29 cellular contexts compared by ENCODE assay signal in genomic region chr6:130274007-130274406, GRCh38. TPM values are rescaled to one million over a fixed set of nuclear protein-coding genes. Genes with fewer than 3 reads are reported as not detected.
DNase-seq lines count a peak whose midpoint lies in the region; ATAC-seq, FAIRE-seq and TF ChIP-seq lines count a peak whose summit lies in the region.
"Had no signal": no experiment of that assay in that cellular context is flagged by ENCODE, and none has a peak within 500 bp of the region (broad histone marks: within the 10 kb centered on the region; RNA-seq: fewer than 3 reads in every experiment).

No MANE protein-coding gene starts in this region.

- H3K23ac ChIP-seq in mesendoderm (ENCODE audit: low read length): no peak overlapping the region

- no peak overlapping the region for H3K4me2 ChIP-seq in GM12878 (ENCODE audit: control insufficient read depth, insufficient read depth)
- H3K4me2 ChIP-seq in mesendoderm (ENCODE audit: low read length): no peak overlapping the region
- H3K4me2 ChIP-seq: BLaER1 had no signal

- H3K4me3 Mint-ChIP-seq in activated naive CD4-positive, alpha-beta T cell treated with anti-CD3 and anti-CD28 coated beads, Interleukin-2, amount 10 ng/mL, durations not matched to agents 7 days and 5 days: no peak overlapping the region
- H3K4me3 Mint-ChIP-seq: CD14-positive monocyte; CD4-positive, alpha-beta memory T cell; CD4-positive, CD25-positive, alpha-beta regulatory T cell; CD8-positive, alpha-beta memory T cell had no signal

- no peak for TF ChIP-seq RAD21 in GM12878 (IDR thresholded peaks at IDR 0.05; ENCODE audit: insufficient read depth, low read depth, low read length)

- no peak overlapping the region for H3K56ac ChIP-seq in mesendoderm (ENCODE audit: low read length)

- H3K9me3 Mint-ChIP-seq in activated naive CD4-positive, alpha-beta T cell treated with anti-CD3 and anti-CD28 coated beads, Interleukin-2, amount 10 ng/mL, durations not matched to agents 7 days and 5 days: peaks cover 39% of the 10 kb centered on the region

- TF ChIP-seq POLR2A in GM12878 (IDR thresholded peaks at IDR 0.05; ENCODE audit: low read depth, low read length) (no peak), lower leg skin (IDR thresholded peaks at IDR 0.05) (no peak)

- intact Hi-C loops in GM12878 (cut with micrococcal nuclease; ENCODE audit: unreplicated experiment) (no loop called here), lower leg skin (cut with DNase I; ENCODE audit: low total_unique reads) (no loop called here)

- TF ChIP-seq CTCF in HEK293 (tag by site-specific recombination; IDR thresholded peaks at IDR 0.05): no peak
- no peak for TF ChIP-seq CTCF in GM12878 (IDR thresholded peaks at IDR 0.05 in 2 of 3, conservative IDR thresholded peaks at IDR 0.05 in 1 of 3; ENCODE audit: control insufficient read depth in 2 of 3, extremely low read depth in 1 of 3, insufficient read depth in 1 of 3, low read depth in 3 of 3, low read length in 3 of 3)
- no peak for TF ChIP-seq CTCF in lower leg skin (IDR thresholded peaks at IDR 0.05)

- no peak overlapping the region for H2BK120ac ChIP-seq in mesendoderm (ENCODE audit: low read depth, low read length)

- H3K79me1 ChIP-seq in mesendoderm (ENCODE audit: low read length): no peaks in the 10 kb centered on the region

- H2AFZ ChIP-seq in GM12878 (ENCODE audit: control insufficient read depth, low read depth, low read length): no peak overlapping the region

- H3K9me3 ChIP-seq in HEK293 (ENCODE audit: control insufficient read depth, insufficient read depth, low read depth, low read length) (peaks cover 4% of the 10 kb centered on the region), GM12878 (replicated peaks; ENCODE audit: control insufficient read depth, insufficient read depth, low read length) (peaks cover 14% of the 10 kb centered on the region)
- H3K9me3 ChIP-seq: BE2C had no signal

- H3K4me1 ChIP-seq in HEK293 (ENCODE audit: control insufficient read depth, insufficient read depth, low read length) (no peaks in the 10 kb centered on the region), GM12878 (ENCODE audit: control insufficient read depth, insufficient read depth, low read length) (0 out of 2 replicates have a peak, but pooled peaks cover 6% of the 10 kb centered on the region), mesendoderm (ENCODE audit: control insufficient read depth, low read depth, low read length) (no peaks in the 10 kb centered on the region)
- H3K4me1 ChIP-seq: BE2C, BLaER1 had no signal

- H4K8ac ChIP-seq in mesendoderm (ENCODE audit: low read depth, low read length): no peak overlapping the region

- DNase-seq in GM12878 (ENCODE audit: low read depth, low spot score) (no peak), mesendoderm (peak; percentile 12), lower leg skin (ENCODE audit: low spot score in 2 of 2) (no peak), H7 (no peak)
- DNase-seq in activated naive CD4-positive, alpha-beta T cell treated with anti-CD3 and anti-CD28 coated beads, Interleukin-2, amount 10 ng/mL, durations not matched to agents 7 days and 5 days: no peak
- DNase-seq: 8988T; ACHN; BE2C; C1 segment of cervical spinal cord; CD4-positive, alpha-beta memory T cell; CD4-positive, CD25-positive, alpha-beta regulatory T cell; CD8-positive, alpha-beta memory T cell; COR-L47; DMS 273 treated with DMSO at 0.1 percent for 48 hours; DMS153; DMS53; DMS79; DND-41; EL; GDM1 had no signal

- no peak overlapping the region for H2BK15ac ChIP-seq in mesendoderm (replicated peaks; ENCODE audit: low read depth)

- H3K36me3 ChIP-seq in HEK293 (ENCODE audit: control insufficient read depth in 2 of 2, insufficient read depth in 1 of 2, low read length in 2 of 2): no peaks in the 10 kb centered on the region
- H3K36me3 ChIP-seq in GM12878 (ENCODE audit: control insufficient read depth in 2 of 2, insufficient read depth in 2 of 2, low read length in 1 of 2): no peaks in the 10 kb centered on the region; a peak in 1 of 4 replicates
- H3K36me3 ChIP-seq in mesendoderm (ENCODE audit: control insufficient read depth, insufficient read depth, low read length): no peaks in the 10 kb centered on the region
- no peaks in the 10 kb centered on the region; the same call in 1 of the 2 replicates for H3K36me3 ChIP-seq in H7 (replicated peaks; ENCODE audit: control insufficient read depth, insufficient read depth, low read length)
- H3K36me3 ChIP-seq: BE2C had no signal

- no peak for FAIRE-seq in GM12878 (lab: Jason Lieb, UNC)
- FAIRE-seq: A204.1, GM12891, GM19239 had no signal

- peaks cover 24% of the 10 kb centered on the region for H3K36me3 Mint-ChIP-seq in activated naive CD4-positive, alpha-beta T cell treated with anti-CD3 and anti-CD28 coated beads, Interleukin-2, amount 10 ng/mL, durations not matched to agents 7 days and 5 days
- H3K36me3 Mint-ChIP-seq: CD14-positive monocyte had no signal

- RAD21 ChIA-PET in GM12878 (lab: Charles Lee; ENCODE audit: unreplicated experiment): interaction anchor here (0.9 kb wide), 1 partner anchor 597 kb away, joined by 3 read pairs; no protein-coding TSS in a partner anchor

- no TSS peak for BruUV-seq in GM12878 (replicated peaks; lab: Mats Ljungman, UMichigan)

- H3K79me2 ChIP-seq in GM12878 (ENCODE audit: control insufficient read depth, insufficient read depth, low read length): no peaks in the 10 kb centered on the region; the same call in none of the 2 replicates
- no peaks in the 10 kb centered on the region for H3K79me2 ChIP-seq in mesendoderm (ENCODE audit: control insufficient read depth, insufficient read depth, low read length)

- H2AK5ac ChIP-seq in mesendoderm (ENCODE audit: low read length): no peak overlapping the region

- in situ Hi-C loops in GM12878 (cut with MboI): no loop called here

- H3K27ac ChIP-seq in HEK293 (ENCODE audit: extremely low read depth, low read depth, low read length) (no peak overlapping the region), GM12878 (ENCODE audit: control insufficient read depth, insufficient read depth) (no peak overlapping the region), mesendoderm (ENCODE audit: low read depth, low read length) (no peak overlapping the region)
- H3K27ac ChIP-seq: BLaER1 had no signal

- no peak for ATAC-seq in GM12878

- no peak overlapping the region for H3K4ac ChIP-seq in mesendoderm (ENCODE audit: low read depth, low read length)

- no peak overlapping the region for H3K4me3 ChIP-seq in HEK293 (ENCODE audit: low read depth, low read length)
- H3K4me3 ChIP-seq in GM12878: no peak overlapping the region
- no peak overlapping the region for H3K4me3 ChIP-seq in mesendoderm (ENCODE audit: low read length)
- no peak overlapping the region for H3K4me3 ChIP-seq in lower leg skin (ENCODE audit: low read depth, poor library complexity, severe bottlenecking)
- no peak overlapping the region for H3K4me3 ChIP-seq in H7 (ENCODE audit: insufficient read depth, low read depth, low read length)
- H3K4me3 ChIP-seq: BLaER1 had no signal

- no peak overlapping the region for H3K27ac Mint-ChIP-seq in activated naive CD4-positive, alpha-beta T cell treated with anti-CD3 and anti-CD28 coated beads, Interleukin-2, amount 10 ng/mL, durations not matched to agents 7 days and 5 days
- H3K27ac Mint-ChIP-seq: CD14-positive monocyte; CD4-positive, alpha-beta memory T cell had no signal

- POLR2A ChIA-PET in HEK293 (lab: Yijun Ruan, JAX) (no interaction called here), GM12878 (lab: Charles Lee) (no interaction called here)

- WGBS in GM12878 (ENCODE audit: insufficient coverage, insufficient replicate concordance, low lambda C conversion rate, missing lambda C conversion rate): 56% methylated on average over 1 of the region's 1 CpG
- WGBS in mesendoderm (ENCODE audit: extremely low coverage, insufficient coverage, low lambda C conversion rate): no CpG with 5 or more reads among the region's 1 CpG
- 95 to 100% methylated on average over 1 of the region's 1 CpG for WGBS in lower leg skin, 2 donors

- H3K18ac ChIP-seq in mesendoderm (ENCODE audit: low read length): no peak overlapping the region

- H4K5ac ChIP-seq in mesendoderm (ENCODE audit: low read length): no peak overlapping the region

- SMC1A ChIA-PET in GM12878 (lab: Charles Lee; ENCODE audit: uncharacterized antibody, unreplicated experiment): interaction anchor here (1.0 kb wide), 1 partner anchor 8 kb away, joined by 4 read pairs; no protein-coding TSS in a partner anchor

- no peak overlapping the region for H2BK5ac ChIP-seq in mesendoderm (ENCODE audit: low read length)

- no peaks in the 10 kb centered on the region for H4K20me1 ChIP-seq in GM12878 (ENCODE audit: control insufficient read depth, insufficient read depth)
- H4K20me1 ChIP-seq: BLaER1 had no signal

- H3K4me1 Mint-ChIP-seq in activated naive CD4-positive, alpha-beta T cell treated with anti-CD3 and anti-CD28 coated beads, Interleukin-2, amount 10 ng/mL, durations not matched to agents 7 days and 5 days: no peaks in the 10 kb centered on the region
- H3K4me1 Mint-ChIP-seq: CD14-positive monocyte; CD4-positive, alpha-beta memory T cell had no signal

- no peaks in the 10 kb centered on the region for H3K27me3 Mint-ChIP-seq in activated naive CD4-positive, alpha-beta T cell treated with anti-CD3 and anti-CD28 coated beads, Interleukin-2, amount 10 ng/mL, durations not matched to agents 7 days and 5 days
- H3K27me3 Mint-ChIP-seq: CD4-positive, alpha-beta memory T cell; CD4-positive, CD25-positive, alpha-beta regulatory T cell; CD8-positive, alpha-beta memory T cell had no signal

- CTCF ChIA-PET in HEK293 (lab: Yijun Ruan, JAX) (interaction anchor here (0.6 to 0.9 kb wide), 2 partner anchors 40 to 380 kb away, joined by 3 to 6 read pairs; no protein-coding TSS in a partner anchor), GM12878 (lab: Yijun Ruan, JAX) (no interaction called here)
- CTCF ChIA-PET in activated naive CD4-positive, alpha-beta T cell treated with anti-CD3 and anti-CD28 coated beads, Interleukin-2, amount 10 ng/mL, durations not matched to agents 7 days and 5 days (lab: Charles Lee): no interaction called here

- TF ChIP-seq EP300 in GM12878 (IDR thresholded peaks at IDR 0.05; ENCODE audit: borderline replicate concordance in 1 of 2, control insufficient read depth in 1 of 2, low read depth in 2 of 2, low read length in 2 of 2): no peak

- H3K9ac ChIP-seq in GM12878 (ENCODE audit: control insufficient read depth, insufficient read depth, low read length) (no peak overlapping the region), mesendoderm (ENCODE audit: low read length) (no peak overlapping the region)
- H3K9ac ChIP-seq: BLaER1 had no signal

- H3K27me3 ChIP-seq in GM12878 (replicated peaks in 1 of 2; ENCODE audit: control insufficient read depth in 2 of 2, insufficient read depth in 2 of 2, low read length in 1 of 2): no peaks in the 10 kb centered on the region
- H3K27me3 ChIP-seq in mesendoderm (ENCODE audit: insufficient read depth, low read length, poor library complexity): no peaks in the 10 kb centered on the region
- no peaks in the 10 kb centered on the region for H3K27me3 ChIP-seq in H7 (ENCODE audit: control insufficient read depth, insufficient read depth, low read length)
- H3K27me3 ChIP-seq: BE2C, BLaER1 had no signal

RNA-seq across cellular contexts. Expression of gene SAMD3, which starts 51.3 kb away (rescaled TPM):
- 4.7 and 6.5 TPM in 2 replicates for total RNA-seq in GM12878 (2013; cell fraction: nucleolus; rRNA removed)
- total RNA-seq in GM12878 (2014; rRNA removed) (0.33 and 0.40 TPM in 2 replicates), GM12878 (2014; rRNA removed; fragmentation: Illumina TruSeq; extraction: Trizol) (0.14 and 0.31 TPM in 2 replicates), GM12878 (2021) (0.43 and 0.44 TPM in 2 replicates), lower leg skin (not detected)
- polyA plus RNA-seq in GM12878 (2011; ENCODE audit: low read depth): not detected
- polyA plus RNA-seq in GM12878 (2011; rRNA removed) (2.3 and 3.0 TPM in 2 replicates), GM12878 (2014; fragmentation: Illumina TruSeq; extraction: Trizol) (0.46 and 0.82 TPM in 2 replicates), GM12878 (2014; fragmentation: Nextera tagmentation; extraction: Ambion mirVana) (under 1 TPM; 0.16 to 0.39 TPM), GM12878 (2014; rRNA removed) (0.04 and 0.27 TPM in 2 replicates), GM12878 (2016; fragmentation: Nextera tagmentation; extraction: Ambion mirVana) (not detected)
- polyA plus RNA-seq in GM12878 (2011; cell fraction: cytosol; rRNA removed): 2.3 and 3.5 TPM in 2 replicates
- 2.8 and 5.0 TPM in 2 replicates for polyA plus RNA-seq in GM12878 (2011; cell fraction: nucleus; rRNA removed)
- polyA plus RNA-seq in GM12878 (2012): 0.11 TPM in 1 of 2 replicates, not detected in the other
- polyA minus RNA-seq in GM12878 (2011; rRNA and poly(A)+ RNA removed): 1.7 and 3.6 TPM in 2 replicates
- polyA minus RNA-seq in GM12878 (2011; cell fraction: cytosol; rRNA and poly(A)+ RNA removed): not detected in 2 replicates
- polyA minus RNA-seq in GM12878 (2011; cell fraction: nucleus; rRNA and poly(A)+ RNA removed): 0.85 and 1.1 TPM in 2 replicates
- 6.8 TPM for polyA plus RNA-seq in mesendoderm (2013, experiment 1 of 2)
- 6.4 TPM for polyA plus RNA-seq in mesendoderm (2013, experiment 2 of 2)
- total RNA-seq in H7 (2014; rRNA removed; shearing (Covaris generic)): 2.8 and 11.5 TPM in 2 replicates
- total RNA-seq: A673, Daoy, G401 had no signal
